1 cellular context compared by ENCODE assay signal in the genomic region with DNA sequence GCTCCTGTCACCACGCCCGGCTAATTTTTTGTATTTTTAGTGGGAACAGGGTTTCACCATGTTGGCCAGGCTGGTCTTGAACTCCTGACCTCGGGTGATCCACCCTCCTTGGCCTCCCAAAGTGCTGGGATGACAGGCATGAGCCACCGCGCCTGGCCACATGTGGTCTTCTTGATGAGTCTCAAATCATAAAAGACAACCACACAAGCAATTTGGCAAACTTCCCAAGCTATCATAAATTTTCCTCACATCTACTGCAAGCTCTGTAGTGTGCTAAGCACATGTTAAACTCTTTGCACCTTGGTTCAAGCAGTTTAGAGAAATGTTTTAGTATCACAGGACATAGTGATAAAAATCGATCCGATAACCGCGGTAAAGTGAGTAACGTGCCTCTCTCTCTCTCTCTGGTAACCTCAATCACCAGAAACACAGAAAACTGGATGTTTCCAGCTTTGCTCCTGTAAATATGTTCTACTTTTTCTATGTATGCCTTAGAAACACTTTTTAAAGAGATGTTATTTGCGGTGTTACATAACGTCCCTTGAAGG.
TF ChIP-seq lines count a peak whose summit lies in the region.

No MANE protein-coding gene starts in this region.

TF ChIP-seq in HEK293, 187 proteins besides CTCF, POLR2A, EP300 and RAD21 (continued from another document):
- no peak for TF ChIP-seq ZNF280C (tag by site-specific recombination; IDR thresholded peaks at IDR 0.05)
- TF ChIP-seq ZBTB8A (tag by site-specific recombination; IDR thresholded peaks at IDR 0.05): no peak
- no peak for TF ChIP-seq SETDB1 (IDR thresholded peaks at IDR 0.05; ENCODE audit: insufficient read length, low read length)
- no peak for TF ChIP-seq GFI1B (tag by site-specific recombination; IDR thresholded peaks at IDR 0.05)
- no peak for TF ChIP-seq ZSCAN30 (tag by site-specific recombination; IDR thresholded peaks at IDR 0.05)
- TF ChIP-seq ZNF2 (tag by site-specific recombination; IDR thresholded peaks at IDR 0.05): no peak
- TF ChIP-seq ZNF366 (tag by site-specific recombination; conservative IDR thresholded peaks at IDR 0.05): peak; percentile 39; the same call in 1 of the 2 replicates
- TF ChIP-seq ZNF580 (tag by site-specific recombination; IDR thresholded peaks at IDR 0.05): 0 out of 2 replicates have a peak, but pooled peaks have one; percentile 14
- no peak for TF ChIP-seq ZNF48 (tag by site-specific recombination; IDR thresholded peaks at IDR 0.05)
- no peak for TF ChIP-seq EGR2 (tag by site-specific recombination; IDR thresholded peaks at IDR 0.05; ENCODE audit: low read depth)
